In the genomic region with DNA sequence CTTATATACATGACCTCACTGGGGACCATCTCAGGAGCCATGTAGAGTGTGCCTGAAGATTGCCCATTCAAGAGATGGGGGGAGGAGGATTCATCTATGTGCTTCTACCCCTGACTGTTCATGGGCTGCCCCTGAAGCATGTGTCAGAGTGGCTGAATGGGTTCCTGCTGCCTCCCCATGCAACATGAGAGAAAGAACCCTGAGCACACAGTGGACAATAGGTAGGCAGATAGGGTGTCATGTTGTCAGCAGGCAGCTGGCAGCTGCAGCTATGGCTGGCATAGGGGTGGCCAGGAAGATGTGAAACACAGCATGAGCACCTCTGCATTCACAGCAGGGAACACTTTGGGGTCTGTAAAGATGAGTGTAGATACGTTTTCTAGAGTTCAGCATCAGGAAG, we compare ENCODE assay signal across 16 cellular contexts.
"Had no signal": no experiment of that assay in that cellular context is flagged by ENCODE, and none has a peak within 500 bp of the region (broad histone marks: within the 10 kb centered on the region; RNA-seq: fewer than 3 reads in every experiment).

No MANE protein-coding gene starts in this region.

- H3K4me1 ChIP-seq: right atrium auricular region, thyroid gland, uterus had no signal

- H3K27me3 ChIP-seq: esophagus squamous epithelium, neutrophil, right atrium auricular region, thyroid gland, uterus had no signal

- H3K4me3 ChIP-seq: esophagus squamous epithelium, lung, right atrium auricular region, skin epidermis, thyroid gland, uterus had no signal

- DNase-seq: activated CD4-positive, alpha-beta T cell treated with anti-CD3 and anti-CD28 coated beads, Interleukin-2, amount 10 ng/mL, durations not matched to agents 24 days and 14 days; activated naive CD4-positive, alpha-beta T cell treated with anti-CD3 and anti-CD28 coated beads for 36 hours; activated T-cell treated with anti-CD3 and anti-CD28 coated beads for 4 hours; esophagus squamous epithelium; foreskin fibroblast; head of caudate nucleus; left cardiac atrium; naive B cell; thyroid gland; uterus had no signal

- ATAC-seq: activated T-helper 17 cell treated with anti-CD3 and anti-CD28 coated beads, Interleukin-2, amount 50 U/mL, for 72 hours; left cardiac atrium; WTC11 had no signal

- H3K9me3 ChIP-seq: esophagus squamous epithelium, neutrophil, right atrium auricular region, thyroid gland, uterus had no signal

- H3K36me3 ChIP-seq: esophagus squamous epithelium, neutrophil, right atrium auricular region, thyroid gland, uterus had no signal

- H3K27ac ChIP-seq: esophagus squamous epithelium, neutrophil, right atrium auricular region, skin epidermis, thyroid gland, uterus had no signal
